ENCODE assay signal across 15 cellular contexts in the genomic region with DNA sequence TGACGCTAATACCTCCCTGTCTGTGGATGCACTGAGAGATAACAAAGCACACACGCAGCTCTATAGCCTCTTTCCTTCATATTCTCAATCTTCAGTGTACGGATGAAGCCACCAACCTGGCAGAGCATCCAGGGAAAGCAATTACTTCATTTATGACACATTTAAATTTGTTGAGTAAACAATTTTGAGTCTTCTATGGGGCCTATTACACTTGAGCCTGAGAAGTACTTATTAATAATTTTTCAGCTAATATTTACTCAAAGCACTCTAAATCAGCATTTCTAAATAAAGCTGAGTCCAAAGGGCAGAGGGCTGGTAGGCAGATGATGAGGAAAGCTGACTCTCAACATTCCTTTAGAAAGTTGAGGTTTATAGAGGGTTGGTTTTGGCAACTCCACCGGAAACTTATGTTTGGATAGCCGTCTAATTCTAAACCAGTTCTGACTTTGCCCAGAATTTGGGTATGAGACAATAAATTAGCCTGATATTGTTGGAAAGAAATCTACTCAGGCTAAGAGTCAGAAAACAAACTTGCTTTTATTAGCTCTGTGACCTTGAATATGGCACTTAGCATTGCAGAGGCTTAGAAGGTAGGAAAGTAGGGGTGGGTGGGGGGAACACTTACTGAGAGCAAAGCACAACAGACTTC.
DNase-seq lines count a peak whose midpoint lies in the region; ATAC-seq and TF ChIP-seq lines count a peak whose summit lies in the region.
"Had no signal": no experiment of that assay in that cellular context is flagged by ENCODE, and none has a peak within 500 bp of the region (broad histone marks: within the 10 kb centered on the region; RNA-seq: fewer than 3 reads in every experiment).

No MANE protein-coding gene starts in this region.

- WGBS in body of pancreas, 2 donors: 8 to 13% methylated on average over 5 of the region's 5 CpGs
- WGBS in aorta, 2 donors: 3 to 5% methylated on average over 5 of the region's 5 CpGs

- ATAC-seq in body of pancreas (peak; percentile 85), left lung (peak; percentile 90), aorta (ENCODE audit: low FRiP score) (peak; percentile 82)
- ATAC-seq: HCT116; stimulated activated naive CD8-positive, alpha-beta T cell treated with anti-CD3 and anti-CD28 coated beads, Interleukin-15, amount 100 ng/mL, for 72 hours had no signal

- H3K4me1 ChIP-seq in cardiac muscle cell (ENCODE audit: low read depth): peaks cover 21% of the 10 kb centered on the region
- peaks cover 0 to 10% of the 10 kb centered on the region in 2 donors for H3K4me1 ChIP-seq in right atrium auricular region
- H3K4me1 ChIP-seq in body of pancreas: peaks cover 38% of the 10 kb centered on the region
- H3K4me1 ChIP-seq in left lung: peaks cover 0 to 4% of the 10 kb centered on the region in 2 donors
- H3K4me1 ChIP-seq in aorta (ENCODE audit: control insufficient read depth in 1 of 2, insufficient read depth in 2 of 2, low read length in 2 of 2): peaks cover 6 to 10% of the 10 kb centered on the region in 2 donors

- in situ Hi-C loops in GM13977 (cut with MboI; ENCODE audit: low pct_unique_long_range_greater_than_20kb, low sequenced_read_pairs, unreplicated experiment): no loop called here

- intact Hi-C loops in body of pancreas (cut with DNase I) (no loop called here), left lung (cut with DNase I) (no loop called here), aorta (cut with DNase I) (loop anchor here in 1 of 2 donors (5.0 kb wide), 2 partner anchors 314 to 644 kb away; a partner anchor contains a TSS), posterior vena cava (cut with DNase I) (no loop called here)

- H3K36me3 ChIP-seq in cardiac muscle cell (no peaks in the 10 kb centered on the region), right atrium auricular region (no peaks in the 10 kb centered on the region), body of pancreas (replicated peaks in 1 of 2; ENCODE audit: insufficient read depth in 1 of 2, low read depth in 2 of 2) (no peaks in the 10 kb centered on the region), left lung (no peaks in the 10 kb centered on the region), aorta (ENCODE audit: control insufficient read depth in 1 of 2, insufficient read depth in 2 of 2, low read length in 1 of 2) (no peaks in the 10 kb centered on the region)

- DNase-seq in cardiac muscle cell (ENCODE audit: low read depth in 1 of 2, low spot score in 1 of 2) (peak; percentile 14 to 71), right atrium auricular region (ENCODE audit: low spot score) (no peak), body of pancreas (peak; percentile 12 to 48 (median 34)), left lung (peak in 1 of 2 donors; percentile 32), aorta (no peak), GM13977 (ENCODE audit: low spot score) (no peak), posterior vena cava (ENCODE audit: low spot score) (no peak), nucleus accumbens (lab: John Stamatoyannopoulos, UW) (no peak)
- DNase-seq: activated T-cell treated with anti-CD3 and anti-CD28 coated beads, Interleukin-2, amount 50 U/mL, for 24 hours; hippocampal formation; NCI-H2081 treated with DMSO at 0.1 percent for 48 hours; stimulated activated CD4-positive, alpha-beta T cell treated with anti-CD3 and anti-CD28 coated beads, Interleukin-1b, Interleukin-23, amount 100 ng/mL, for 48 hours; stimulated activated naive CD8-positive, alpha-beta T cell treated with anti-CD3 and anti-CD28 coated beads, Interleukin-15, amount 100 ng/mL, for 72 hours had no signal

- H3K9me3 ChIP-seq in cardiac muscle cell (ENCODE audit: low read depth) (no peaks in the 10 kb centered on the region), right atrium auricular region (peaks cover 0 to 8% of the 10 kb centered on the region in 2 donors), body of pancreas (no peaks in the 10 kb centered on the region), left lung (no peaks in the 10 kb centered on the region), aorta (ENCODE audit: control insufficient read depth, low read length) (no peaks in the 10 kb centered on the region)

- no peak for TF ChIP-seq POLR2A in body of pancreas (IDR thresholded peaks at IDR 0.05)

- H3K4me3 ChIP-seq in cardiac muscle cell: no peak overlapping the region
- no peak overlapping the region for H3K4me3 ChIP-seq in right atrium auricular region
- no peak overlapping the region for H3K4me3 ChIP-seq in body of pancreas
- no peak overlapping the region for H3K4me3 ChIP-seq in left lung
- no peak overlapping the region for H3K4me3 ChIP-seq in aorta (ENCODE audit: low read length in 2 of 2)

- H3K27ac ChIP-seq in cardiac muscle cell: peak overlapping the region; percentile 27
- peak overlapping the region in 1 of 2 donors; percentile 30 for H3K27ac ChIP-seq in right atrium auricular region
- H3K27ac ChIP-seq in body of pancreas: no peak overlapping the region
- H3K27ac ChIP-seq in left lung: peak overlapping the region in 1 of 2 donors; percentile 26
- no peak overlapping the region for H3K27ac ChIP-seq in aorta (ENCODE audit: low read depth in 1 of 2, low read length in 2 of 2)
- H3K27ac ChIP-seq: VCaP had no signal

- no peaks in the 10 kb centered on the region for H3K27me3 ChIP-seq in cardiac muscle cell
- no peaks in the 10 kb centered on the region for H3K27me3 ChIP-seq in right atrium auricular region
- no peaks in the 10 kb centered on the region for H3K27me3 ChIP-seq in body of pancreas
- H3K27me3 ChIP-seq in left lung: no peaks in the 10 kb centered on the region
- no peaks in the 10 kb centered on the region for H3K27me3 ChIP-seq in aorta (ENCODE audit: control insufficient read depth in 1 of 2, insufficient read depth in 2 of 2, low read length in 1 of 2)

- TF ChIP-seq CTCF in cardiac muscle cell (IDR thresholded peaks at IDR 0.05; ENCODE audit: low read depth, low read length) (no peak), right atrium auricular region (IDR thresholded peaks at IDR 0.05) (no peak), body of pancreas (IDR thresholded peaks at IDR 0.05) (no peak), left lung (IDR thresholded peaks at IDR 0.05) (no peak), GM13977 (IDR thresholded peaks at IDR 0.05; ENCODE audit: extremely low read depth, insufficient read depth, missing control alignments) (no peak)

Comparison
In these comparisons a context has a peak if more than half of its experiments do, and no peak if none do; other contexts are left out.
1. DNase-seq: peak in cardiac muscle cell (2 of 2) and body of pancreas (4 of 4); none in right atrium auricular region (single experiment), aorta (0 of 2), GM13977 (single experiment), posterior vena cava (single experiment) and nucleus accumbens (0 of 56).
2. Peak in every context shown above with its lines, with median percentiles within 50 percentile points of each other: ATAC-seq.